ENCODE assay signal across 35 cellular contexts in the genomic region with DNA sequence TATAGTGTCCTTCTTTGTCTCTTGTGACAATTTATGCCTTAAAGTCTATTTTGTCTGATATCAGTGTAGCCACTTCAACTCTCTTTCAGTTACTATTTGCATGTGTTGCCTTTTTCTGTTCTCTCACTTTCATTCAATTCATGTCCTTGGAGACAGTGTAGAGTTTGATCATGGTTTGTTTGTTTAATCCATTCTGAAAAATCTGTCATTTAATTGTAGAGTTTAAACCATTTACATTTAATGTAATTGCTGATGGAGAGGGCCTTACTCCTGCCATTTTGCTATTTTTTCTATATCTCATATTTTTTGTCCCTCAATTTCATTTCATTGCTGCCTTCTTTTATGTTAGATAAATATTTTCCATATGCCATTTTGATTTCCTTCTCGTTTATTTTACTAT.
"Had no signal": no experiment of that assay in that cellular context is flagged by ENCODE, and none has a peak within 500 bp of the region (broad histone marks: within the 10 kb centered on the region; RNA-seq: fewer than 3 reads in every experiment).

No MANE protein-coding gene starts in this region.

- H3K27me3 ChIP-seq: MG63 had no signal

- H3K4me3 ChIP-seq: MG63 had no signal

- H3K36me3 ChIP-seq: MG63 had no signal

- DNase-seq: Karpas-422, Kasumi-1, MG63, MM.1S, MV-4-11, NCI-H1048, NCI-H1092, NCI-H1092 treated with DMSO at 0.1 percent for 48 hours, NCI-H1105, NCI-H1105 treated with DMSO at 0.1 percent for 48 hours, NCI-H1417, NCI-H1417 treated with DMSO at 0.1 percent for 48 hours, NCI-H1436, NCI-H1436 treated with DMSO at 0.1 percent for 48 hours, NCI-H146, NCI-H1694, NCI-H1694 treated with DMSO at 0.1 percent for 48 hours, NCI-H187, NCI-H187 treated with DMSO at 0.1 percent for 48 hours, NCI-H1930, NCI-H2029, NCI-H2029 treated with DMSO at 0.1 percent for 48 hours, NCI-H2081, NCI-H2081 treated with DMSO at 0.1 percent for 48 hours, NCI-H2107, NCI-H2171, NCI-H2171 treated with DMSO at 0.1 percent for 48 hours, NCI-H2227 treated with DMSO at 0.1 percent for 48 hours, NCI-H226, NCI-H345, NCI-H446, NCI-H446 treated with DMSO at 0.1 percent for 48 hours, NCI-H510A, NCI-H510A treated with DMSO at 0.1 percent for 48 hours, NCI-H524 had no signal
